21 cellular contexts compared by ENCODE assay signal in the genomic region with DNA sequence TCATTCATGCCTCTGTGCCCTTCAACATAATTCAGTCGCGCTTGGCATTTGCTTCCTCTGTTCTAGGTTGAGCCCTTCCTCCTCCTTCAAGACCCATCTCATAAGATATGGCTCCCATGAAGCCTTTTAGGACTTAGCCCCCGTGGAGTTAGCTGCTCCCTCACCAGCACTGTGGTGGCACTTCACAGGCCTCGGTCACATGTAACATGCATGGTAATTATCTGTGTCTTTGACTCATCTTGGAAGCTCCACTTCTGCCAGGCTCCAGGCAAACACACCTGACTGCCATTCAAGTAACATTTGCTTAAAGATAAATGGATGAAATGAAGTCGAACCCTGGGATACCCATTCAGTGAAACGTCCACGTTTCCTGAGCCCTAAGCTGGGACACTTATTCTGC.
"Had no signal": no experiment of that assay in that cellular context is flagged by ENCODE, and none has a peak within 500 bp of the region (broad histone marks: within the 10 kb centered on the region; RNA-seq: fewer than 3 reads in every experiment).

No MANE protein-coding gene starts in this region.

- ATAC-seq: HepG2 had no signal

- DNase-seq: IMR-90, Karpas-422, KG1, MG63, NCI-H1092, NCI-H1105 treated with DMSO at 0.1 percent for 48 hours, NCI-H1436, NCI-H187, NCI-H2029, NCI-H2081 treated with DMSO at 0.1 percent for 48 hours, NCI-H2171, NCI-H226, NCI-H446, NCI-H510A, NCI-H524 treated with DMSO at 0.1 percent for 48 hours, NCI-H69, NCI-H774, Right ventricle myocardium superior, RPMI8226, SIG-M5 had no signal
